Comparison of ENCODE assay signal across 29 cellular contexts in genomic region chr2:193153576-193153975, GRCh38.
"Had no signal": no experiment of that assay in that cellular context is flagged by ENCODE, and none has a peak within 500 bp of the region (broad histone marks: within the 10 kb centered on the region; RNA-seq: fewer than 3 reads in every experiment).

No MANE protein-coding gene starts in this region.

- H3K4me1 ChIP-seq: gastrocnemius medialis, pancreas, psoas muscle, sigmoid colon, stomach, thyroid gland, upper lobe of right lung had no signal

- ATAC-seq: activated CD4-positive, alpha-beta T cell treated with anti-CD3 and anti-CD28 coated beads for 36 hours; activated CD8-positive, alpha-beta memory T cell treated with anti-CD3 and anti-CD28 coated beads, Interleukin-2, amount 10 ng/mL, durations not matched to agents 7 days and 5 days; activated CD8-positive, alpha-beta T cell treated with anti-CD3 and anti-CD28 coated beads, Interleukin-2, amount 10 ng/mL, durations not matched to agents 7 days and 5 days; gastrocnemius medialis; left cardiac atrium; left ventricle myocardium superior; pancreas; psoas muscle; stimulated activated naive B cell treated with anti-CD40 and anti-IgM and Interleukin-4, amounts not matched to agents 10 μg/mL and 1 μg/mL and 100 μg/mL, for 72 hours; upper lobe of right lung had no signal

- H3K9me3 Mint-ChIP-seq: activated T-helper 2 cell treated with anti-CD3 and anti-CD28 coated beads, Interferon-gamma antibody, Interleukin-2, Interleukin-4, amounts not matched to agents 10 μg/mL and 5 μg/mL and 100 μg/mL, durations not matched to agents 14 hours and 24 hours and 36 hours; brain; dendritic cell treated with granulocyte-macrophage colony-stimulating factor and Interleukin-4, amounts not matched to agents 40 ng/mL and 50 ng/mL, for 4 days; naive B cell; stimulated activated naive B cell treated with anti-CD40 and anti-IgM and Interleukin-4, amounts not matched to agents 10 μg/mL and 1 μg/mL and 100 μg/mL, for 72 hours had no signal

- H3K36me3 ChIP-seq: gastrocnemius medialis, pancreas, sigmoid colon, stomach, thyroid gland, upper lobe of right lung had no signal

- H3K27me3 Mint-ChIP-seq: activated CD4-positive, alpha-beta T cell treated with anti-CD3 and anti-CD28 coated beads for 36 hours; activated CD8-positive, alpha-beta memory T cell treated with anti-CD3 and anti-CD28 coated beads, Interleukin-2, amount 10 ng/mL, durations not matched to agents 7 days and 5 days; activated naive CD8-positive, alpha-beta T cell; brain; dendritic cell treated with granulocyte-macrophage colony-stimulating factor and Interleukin-4, amounts not matched to agents 40 ng/mL and 50 ng/mL, for 4 days; naive B cell; stimulated activated naive B cell treated with anti-CD40 and anti-IgM and Interleukin-4, amounts not matched to agents 10 μg/mL and 1 μg/mL and 100 μg/mL, for 72 hours had no signal

- H3K27me3 ChIP-seq: gastrocnemius medialis, pancreas, sigmoid colon, stomach, thyroid gland, upper lobe of right lung had no signal

- H3K36me3 Mint-ChIP-seq: activated CD8-positive, alpha-beta memory T cell treated with anti-CD3 and anti-CD28 coated beads, Interleukin-2, amount 10 ng/mL, durations not matched to agents 7 days and 5 days; activated naive CD8-positive, alpha-beta T cell; brain; naive B cell; stimulated activated naive B cell treated with anti-CD40 and anti-IgM and Interleukin-4, amounts not matched to agents 10 μg/mL and 1 μg/mL and 100 μg/mL, for 72 hours had no signal

- DNase-seq: activated CD4-positive, alpha-beta T cell treated with anti-CD3 and anti-CD28 coated beads for 36 hours; activated CD4-positive, CD25-positive, alpha-beta regulatory T cell; activated CD8-positive, alpha-beta memory T cell treated with anti-CD3 and anti-CD28 coated beads, Interleukin-2, amount 10 ng/mL, durations not matched to agents 7 days and 5 days; activated CD8-positive, alpha-beta T cell treated with anti-CD3 and anti-CD28 coated beads, Interleukin-2, amount 10 ng/mL, durations not matched to agents 7 days and 5 days; activated naive CD4-positive, alpha-beta T cell; activated T-cell treated with anti-CD3 and anti-CD28 coated beads, Interleukin-2, amount 50 U/mL, for 48 hours; anterior cingulate cortex; caudate nucleus; endodermal cell; gastrocnemius medialis; glutamatergic neuron; left cardiac atrium; left ventricle myocardium superior; naive B cell; pancreas; psoas muscle; sigmoid colon; small intestine; stimulated activated CD4-positive, alpha-beta T cell treated with anti-CD3 and anti-CD28 coated beads, Interleukin-1b, Interleukin-23, amount 100 ng/mL, for 48 hours; stimulated activated naive B cell treated with anti-CD40 and anti-IgM and Interleukin-4, amounts not matched to agents 10 μg/mL and 1 μg/mL and 100 μg/mL, for 72 hours; stomach; T-helper 1 cell; thyroid gland; upper lobe of right lung had no signal

- H3K9me3 ChIP-seq: gastrocnemius medialis, pancreas, psoas muscle, sigmoid colon, stomach, thyroid gland, upper lobe of right lung had no signal

- H3K4me1 Mint-ChIP-seq: activated CD4-positive, alpha-beta T cell treated with anti-CD3 and anti-CD28 coated beads for 36 hours; activated CD8-positive, alpha-beta memory T cell treated with anti-CD3 and anti-CD28 coated beads, Interleukin-2, amount 10 ng/mL, durations not matched to agents 7 days and 5 days; naive B cell; stimulated activated naive B cell treated with anti-CD40 and anti-IgM and Interleukin-4, amounts not matched to agents 10 μg/mL and 1 μg/mL and 100 μg/mL, for 72 hours had no signal

- H3K27ac Mint-ChIP-seq: activated CD4-positive, alpha-beta T cell treated with anti-CD3 and anti-CD28 coated beads for 36 hours; activated CD8-positive, alpha-beta memory T cell treated with anti-CD3 and anti-CD28 coated beads, Interleukin-2, amount 10 ng/mL, durations not matched to agents 7 days and 5 days; activated CD8-positive, alpha-beta T cell treated with anti-CD3 and anti-CD28 coated beads, Interleukin-2, amount 10 ng/mL, durations not matched to agents 7 days and 5 days; activated naive CD8-positive, alpha-beta T cell; activated T-helper 2 cell treated with anti-CD3 and anti-CD28 coated beads, Interferon-gamma antibody, Interleukin-2, Interleukin-4, amounts not matched to agents 10 μg/mL and 5 μg/mL and 100 μg/mL, durations not matched to agents 14 hours and 24 hours and 36 hours; brain; dendritic cell treated with granulocyte-macrophage colony-stimulating factor and Interleukin-4, amounts not matched to agents 40 ng/mL and 50 ng/mL, for 4 days; endodermal cell; naive B cell; stimulated activated naive B cell treated with anti-CD40 and anti-IgM and Interleukin-4, amounts not matched to agents 10 μg/mL and 1 μg/mL and 100 μg/mL, for 72 hours had no signal

- H3K4me3 Mint-ChIP-seq: activated CD4-positive, alpha-beta T cell treated with anti-CD3 and anti-CD28 coated beads for 36 hours; activated CD8-positive, alpha-beta memory T cell treated with anti-CD3 and anti-CD28 coated beads, Interleukin-2, amount 10 ng/mL, durations not matched to agents 7 days and 5 days; activated CD8-positive, alpha-beta T cell treated with anti-CD3 and anti-CD28 coated beads, Interleukin-2, amount 10 ng/mL, durations not matched to agents 7 days and 5 days; activated naive CD8-positive, alpha-beta T cell; brain; dendritic cell treated with granulocyte-macrophage colony-stimulating factor and Interleukin-4, amounts not matched to agents 40 ng/mL and 50 ng/mL, for 4 days; endodermal cell; naive B cell; stimulated activated naive B cell treated with anti-CD40 and anti-IgM and Interleukin-4, amounts not matched to agents 10 μg/mL and 1 μg/mL and 100 μg/mL, for 72 hours had no signal

- FAIRE-seq: islet of Langerhans, pancreas, small intestine had no signal

- H3K27ac ChIP-seq: gastrocnemius medialis, pancreas, psoas muscle, sigmoid colon, stomach, thyroid gland, upper lobe of right lung had no signal

- H3K4me3 ChIP-seq: gastrocnemius medialis, pancreas, psoas muscle, sigmoid colon, stomach, thyroid gland, upper lobe of right lung had no signal
